ENCODE assay signal across 12 cellular contexts in genomic region chr5:139413963-139414362, GRCh38. TPM values are rescaled to one million over a fixed set of nuclear protein-coding genes. Genes with fewer than 3 reads are reported as not detected.
A peak's percentile ranks its signal among the peaks of the same experiment; 100 is the strongest.
DNase-seq lines count a peak whose midpoint lies in the region; ATAC-seq lines count a peak whose summit lies in the region.
"Had no signal": no experiment of that assay in that cellular context is flagged by ENCODE, and none has a peak within 500 bp of the region (broad histone marks: within the 10 kb centered on the region; RNA-seq: fewer than 3 reads in every experiment).

No MANE protein-coding gene starts in this region.

- no peaks in the 10 kb centered on the region for H3K9me3 Mint-ChIP-seq in activated naive CD4-positive, alpha-beta T cell treated with anti-CD3 and anti-CD28 coated beads for 36 hours
- H3K9me3 Mint-ChIP-seq: immature natural killer cell had no signal

- peak overlapping the region; percentile 90 for H3K27ac Mint-ChIP-seq in activated naive CD4-positive, alpha-beta T cell treated with anti-CD3 and anti-CD28 coated beads for 36 hours
- H3K27ac Mint-ChIP-seq: immature natural killer cell had no signal

- H3K36me3 Mint-ChIP-seq in activated naive CD4-positive, alpha-beta T cell treated with anti-CD3 and anti-CD28 coated beads for 36 hours (ENCODE audit: low read depth) = peaks cover 14% of the 10 kb centered on the region

- H3K27me3 Mint-ChIP-seq in activated naive CD4-positive, alpha-beta T cell treated with anti-CD3 and anti-CD28 coated beads for 36 hours (ENCODE audit: low read depth) = no peaks in the 10 kb centered on the region

- H3K4me1 Mint-ChIP-seq in activated naive CD4-positive, alpha-beta T cell treated with anti-CD3 and anti-CD28 coated beads for 36 hours (ENCODE audit: low read depth) = peaks cover 49% of the 10 kb centered on the region
- H3K4me1 Mint-ChIP-seq: immature natural killer cell had no signal

- peak; percentile 57 for DNase-seq in activated naive CD4-positive, alpha-beta T cell treated with anti-CD3 and anti-CD28 coated beads for 36 hours
- no peak for DNase-seq in activated naive CD4-positive, alpha-beta T cell (lab: John Stamatoyannopoulos, UW)
- DNase-seq in stimulated activated naive CD8-positive, alpha-beta T cell treated with anti-CD3 and anti-CD28 coated beads, Interleukin-15, Interleukin-2, amounts not matched to agents 100 U/mL and 50 U/mL, for 24 hours = peak; percentile 17
- no peak for DNase-seq in AG20443 (ENCODE audit: low spot score)
- DNase-seq in HT-29 (ENCODE audit: low spot score) = no peak
- DNase-seq: immature natural killer cell, NCI-H446 had no signal

- no peak overlapping the region for H3K4me3 Mint-ChIP-seq in activated naive CD4-positive, alpha-beta T cell treated with anti-CD3 and anti-CD28 coated beads for 36 hours
- H3K4me3 Mint-ChIP-seq: immature natural killer cell had no signal

- intact Hi-C loops in activated naive CD4-positive, alpha-beta T cell treated with anti-CD3 and anti-CD28 coated beads for 36 hours (cut with micrococcal nuclease) = loop anchor here (1.0 to 2.0 kb wide), 6 partner anchors 10 to 223 kb away; partner anchors contain the start of genes SPATA24, STING1 and UBE2D2

- peak overlapping the region; percentile 83 for H3K27ac ChIP-seq in angular gyrus (ENCODE audit: low read depth, low read length)

- CTCF ChIA-PET in activated naive CD4-positive, alpha-beta T cell treated with anti-CD3 and anti-CD28 coated beads for 36 hours (lab: Charles Lee) = interaction anchor here (0.6 to 4.5 kb wide), 8 partner anchors 9 to 150 kb away, joined by 3 to 38 read pairs (median 4); partner anchors contain the start of gene SPATA24

- ATAC-seq in HG02610 (IDR thresholded peaks at IDR 0.05; ENCODE audit: unreplicated experiment) (peak; percentile 56), GM18520 (IDR thresholded peaks at IDR 0.05; ENCODE audit: unreplicated experiment) (no peak)
- ATAC-seq in stimulated activated naive CD8-positive, alpha-beta T cell treated with anti-CD3 and anti-CD28 coated beads, Interleukin-15, Interleukin-2, amounts not matched to agents 100 U/mL and 50 U/mL, for 24 hours = peak; percentile 25
- ATAC-seq: Panc1 had no signal

RNA-seq across cellular contexts. Expression of gene SPATA24, which starts 10.1 kb away (rescaled TPM):
- 1 to 10 TPM; 6.0 to 7.4 TPM for total RNA-seq in activated naive CD4-positive, alpha-beta T cell treated with anti-CD3 and anti-CD28 coated beads for 36 hours
- 3.8 and 10.4 TPM in 2 replicates for total RNA-seq in HT-29 (2014; rRNA removed; shearing (Covaris generic))

RNA-seq across cellular contexts. Expression of gene PROB1, which starts 19.1 kb away (rescaled TPM):
- total RNA-seq in activated naive CD4-positive, alpha-beta T cell treated with anti-CD3 and anti-CD28 coated beads for 36 hours = 1 to 10 TPM; 1.1 to 1.2 TPM
- total RNA-seq in HT-29 (2014; rRNA removed; shearing (Covaris generic)) = 1.5 and 2.0 TPM in 2 replicates

RNA-seq across cellular contexts. Expression of gene MZB1, which starts 24.2 kb away (rescaled TPM):
- 1 to 10 TPM; 2.0 to 2.8 TPM for total RNA-seq in activated naive CD4-positive, alpha-beta T cell treated with anti-CD3 and anti-CD28 coated beads for 36 hours
- total RNA-seq in HT-29 (2014; rRNA removed; shearing (Covaris generic)) = 0.25 TPM in 1 of 2 replicates, not detected in the other

RNA-seq across cellular contexts. Expression of gene DNAJC18, which starts 25.4 kb away (rescaled TPM):
- 10 to 100 TPM; 18.1 to 18.8 TPM for total RNA-seq in activated naive CD4-positive, alpha-beta T cell treated with anti-CD3 and anti-CD28 coated beads for 36 hours
- total RNA-seq in HT-29 (2014; rRNA removed; shearing (Covaris generic)) = 0.44 and 0.81 TPM in 2 replicates

RNA-seq across cellular contexts. Expression of gene SLC23A1, which starts 30.9 kb away (rescaled TPM):
- total RNA-seq in activated naive CD4-positive, alpha-beta T cell treated with anti-CD3 and anti-CD28 coated beads for 36 hours = under 1 TPM in 1 of 2 experiments, not detected in 1; 0.62 TPM
- total RNA-seq in HT-29 (2014; rRNA removed; shearing (Covaris generic)) = 0.39 and 0.74 TPM in 2 replicates
- total RNA-seq: sciatic nerve had no signal

Comparison
In these comparisons a context has a peak if more than half of its experiments do, and no peak if none do; other contexts are left out.
1. DNase-seq: peak in activated naive CD4-positive, alpha-beta T cell treated with anti-CD3 and anti-CD28 coated beads for 36 hours (single experiment) and stimulated activated naive CD8-positive, alpha-beta T cell treated with anti-CD3 and anti-CD28 coated beads, Interleukin-15, Interleukin-2, amounts not matched to agents 100 U/mL and 50 U/mL, for 24 hours (single experiment); none in activated naive CD4-positive, alpha-beta T cell (0 of 4), AG20443 (single experiment) and HT-29 (single experiment).